9 cellular contexts compared by ENCODE assay signal in the genomic region with DNA sequence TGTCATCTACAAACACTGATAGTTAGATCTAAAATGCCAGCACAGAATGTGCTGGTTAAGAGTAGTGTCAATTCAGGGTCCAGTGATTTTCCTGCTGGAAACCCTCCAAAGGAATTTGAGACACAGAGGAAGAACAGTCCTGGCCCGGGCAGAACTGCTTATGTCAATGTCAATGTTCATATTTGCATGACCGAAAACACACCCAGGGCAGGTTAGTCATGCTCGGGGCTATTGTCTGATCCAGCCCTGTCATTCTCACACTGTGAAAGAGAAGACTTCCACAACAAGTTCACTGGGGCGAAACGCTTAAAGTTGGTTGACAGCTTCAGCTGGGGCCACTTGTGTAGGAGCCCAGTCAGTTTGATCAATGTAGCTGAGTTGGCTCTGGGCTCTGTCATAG.
A peak's percentile ranks its signal among the peaks of the same experiment; 100 is the strongest.
DNase-seq lines count a peak whose midpoint lies in the region; ATAC-seq, FAIRE-seq and TF ChIP-seq lines count a peak whose summit lies in the region.
"Had no signal": no experiment of that assay in that cellular context is flagged by ENCODE, and none has a peak within 500 bp of the region (broad histone marks: within the 10 kb centered on the region; RNA-seq: fewer than 3 reads in every experiment).

No MANE protein-coding gene starts in this region.

- POLR2A ChIA-PET in HepG2 (lab: Yijun Ruan, JAX): no interaction called here
- POLR2A ChIA-PET in naive thymus-derived CD8-positive, alpha-beta T cell (lab: Charles Lee): no interaction called here

- H3K27me3 ChIP-seq in HepG2 (ENCODE audit: control insufficient read depth in 1 of 2, insufficient read depth in 2 of 2, low read length in 2 of 2): peaks cover 0 to 9% of the 10 kb centered on the region in 2 experiments; a peak in 2 of 5 replicates
- H3K27me3 ChIP-seq in effector memory CD4-positive, alpha-beta T cell (replicated peaks; ENCODE audit: control insufficient read depth, insufficient read depth, low read length, poor library complexity, severe bottlenecking): no peaks in the 10 kb centered on the region

- ATAC-seq in GM18502 (IDR thresholded peaks at IDR 0.05; ENCODE audit: poor library complexity, unreplicated experiment): peak; percentile 96
- peak; percentile 95 for ATAC-seq in HG02678 (IDR thresholded peaks at IDR 0.05; ENCODE audit: unreplicated experiment)
- ATAC-seq in HepG2: peak; percentile 92
- ATAC-seq in naive thymus-derived CD8-positive, alpha-beta T cell: no peak
- ATAC-seq: activated CD8-positive, alpha-beta memory T cell treated with anti-CD3 and anti-CD28 coated beads, Interleukin-2, amount 10 ng/mL, durations not matched to agents 7 days and 5 days had no signal

- 0% methylated on average over 4 of the region's 5 CpGs for WGBS in HepG2 (ENCODE audit: low lambda C conversion rate)

- DNase-seq in NCI-H345 (lab: John Stamatoyannopoulos, UW) (peak; percentile 90), HepG2 (ENCODE audit: low spot score) (peak; percentile 54), HTR-8/SVneo (ENCODE audit: insufficient read length, low spot score) (no peak), AG20443 (ENCODE audit: low spot score) (no peak)
- no peak for DNase-seq in naive thymus-derived CD8-positive, alpha-beta T cell
- DNase-seq in effector memory CD4-positive, alpha-beta T cell: no peak
- DNase-seq: activated CD8-positive, alpha-beta memory T cell treated with anti-CD3 and anti-CD28 coated beads, Interleukin-2, amount 10 ng/mL, durations not matched to agents 7 days and 5 days had no signal

- in situ Hi-C loops in HepG2 (cut with HindIII; ENCODE audit: extremely low pct_ligation_motif_present, low pct_unique_long_range_greater_than_20kb): no loop called here

- H3K9me3 Mint-ChIP-seq in naive thymus-derived CD8-positive, alpha-beta T cell: peaks cover 0 to 2% (median 0%) of the 10 kb centered on the region in 9 donors

- TF ChIP-seq CTCF in HepG2 (CRISPR knock-in tag; IDR thresholded peaks at IDR 0.05): no peak

- H3K27ac Mint-ChIP-seq in naive thymus-derived CD8-positive, alpha-beta T cell: peak overlapping the region in 1 of 10 donors; percentile 83
- H3K27ac Mint-ChIP-seq: activated CD8-positive, alpha-beta memory T cell treated with anti-CD3 and anti-CD28 coated beads, Interleukin-2, amount 10 ng/mL, durations not matched to agents 7 days and 5 days had no signal

- no peak for TF ChIP-seq POLR2A in HepG2 (IDR thresholded peaks at IDR 0.05; ENCODE audit: insufficient read depth in 1 of 2, low read depth in 2 of 2, low read length in 2 of 2)

- no peak overlapping the region for H3K9ac ChIP-seq in HepG2 (ENCODE audit: insufficient read depth, low read depth, low read length)

- no peak overlapping the region for H3K27ac ChIP-seq in HepG2 (ENCODE audit: extremely low read length, insufficient read depth, low read length)
- no peak overlapping the region for H3K27ac ChIP-seq in effector memory CD4-positive, alpha-beta T cell (ENCODE audit: insufficient read depth, low read length, poor library complexity, severe bottlenecking)

- no peak for TF ChIP-seq RAD21 in HepG2 (CRISPR knock-in tag; IDR thresholded peaks at IDR 0.05)

- CTCF ChIA-PET in HepG2 (lab: Yijun Ruan, JAX; ENCODE audit: low intra/inter-chr PET ratio, low total read pairs): no interaction called here

- intact Hi-C loops in HepG2 (cut with micrococcal nuclease; ENCODE audit: unreplicated experiment): no loop called here

- FAIRE-seq in HepG2 (lab: Jason Lieb, UNC) (no peak), HTR-8/SVneo (lab: Jason Lieb, UNC) (no peak)

- no peaks in the 10 kb centered on the region for H4K20me1 ChIP-seq in HepG2 (ENCODE audit: insufficient read depth, low read length)

- H3K4me1 ChIP-seq in HepG2 (ENCODE audit: insufficient read depth, low read length): peaks cover 11% of the 10 kb centered on the region
- no peaks in the 10 kb centered on the region for H3K4me1 ChIP-seq in effector memory CD4-positive, alpha-beta T cell (ENCODE audit: control insufficient read depth, insufficient read depth, low read length, poor library complexity, severe bottlenecking)

- no peaks in the 10 kb centered on the region for H3K9me3 ChIP-seq in HepG2 (ENCODE audit: low read length)
- H3K9me3 ChIP-seq in effector memory CD4-positive, alpha-beta T cell (ENCODE audit: control insufficient read depth, low read length): no peaks in the 10 kb centered on the region

- TF ChIP-seq EP300 in HepG2 (IDR thresholded peaks at IDR 0.05; ENCODE audit: low read depth in 2 of 2, low read length in 2 of 2): no peak
- no peak for TF ChIP-seq EP300 in HepG2 (CRISPR knock-in tag; IDR thresholded peaks at IDR 0.05; ENCODE audit: borderline replicate concordance)

- H3K4me2 ChIP-seq in HepG2 (ENCODE audit: low read depth, low read length): peak overlapping the region; percentile 38

- peaks cover 0 to 6% (median 2%) of the 10 kb centered on the region in 4 donors for H3K4me1 Mint-ChIP-seq in naive thymus-derived CD8-positive, alpha-beta T cell
- H3K4me1 Mint-ChIP-seq: activated CD8-positive, alpha-beta memory T cell treated with anti-CD3 and anti-CD28 coated beads, Interleukin-2, amount 10 ng/mL, durations not matched to agents 7 days and 5 days had no signal

- H3K4me3 Mint-ChIP-seq in naive thymus-derived CD8-positive, alpha-beta T cell: no peak overlapping the region
- H3K4me3 Mint-ChIP-seq: activated CD8-positive, alpha-beta memory T cell treated with anti-CD3 and anti-CD28 coated beads, Interleukin-2, amount 10 ng/mL, durations not matched to agents 7 days and 5 days had no signal

- no peaks in the 10 kb centered on the region for H3K79me2 ChIP-seq in HepG2 (ENCODE audit: insufficient read depth, low read length)

- H2AFZ ChIP-seq in HepG2 (ENCODE audit: low read length): no peak overlapping the region

- H3K27me3 Mint-ChIP-seq in naive thymus-derived CD8-positive, alpha-beta T cell: peaks cover 0 to 13% (median 0%) of the 10 kb centered on the region in 5 donors

- no peak overlapping the region for H3K4me3 ChIP-seq in HepG2 (replicated peaks in 1 of 3; ENCODE audit: insufficient read depth in 1 of 3, low read depth in 2 of 3, low read length in 3 of 3)
- no peak overlapping the region for H3K4me3 ChIP-seq in effector memory CD4-positive, alpha-beta T cell (ENCODE audit: insufficient read depth, low read depth, low read length, poor library complexity, severe bottlenecking)

- no peaks in the 10 kb centered on the region for H3K36me3 ChIP-seq in HepG2 (replicated peaks in 1 of 2; ENCODE audit: control insufficient read depth in 1 of 2, insufficient read depth in 2 of 2, low read length in 2 of 2)
- H3K36me3 ChIP-seq in effector memory CD4-positive, alpha-beta T cell (ENCODE audit: control insufficient read depth, insufficient read depth, low read length): no peaks in the 10 kb centered on the region

- no TSS peak for BruUV-seq in HepG2 (replicated peaks; lab: Mats Ljungman, UMichigan)

- H3K36me3 Mint-ChIP-seq in naive thymus-derived CD8-positive, alpha-beta T cell: no peaks in the 10 kb centered on the region
- H3K36me3 Mint-ChIP-seq: activated CD8-positive, alpha-beta memory T cell treated with anti-CD3 and anti-CD28 coated beads, Interleukin-2, amount 10 ng/mL, durations not matched to agents 7 days and 5 days had no signal

TF ChIP-seq in HepG2, 621 proteins besides CTCF, POLR2A, EP300 and RAD21:
- no peak for TF ChIP-seq SOX13 (IDR thresholded peaks at IDR 0.05)
- TF ChIP-seq SOX13 (CRISPR knock-in tag; conservative IDR thresholded peaks at IDR 0.05 in 1 of 2, IDR thresholded peaks at IDR 0.05 in 1 of 2): 0 out of 4 replicates have a peak, but pooled peaks of 1 of the 2 experiments have one; percentile 6
- TF ChIP-seq SOX5 (CRISPR knock-in tag; IDR thresholded peaks at IDR 0.05; ENCODE audit: borderline replicate concordance): 0 out of 2 replicates have a peak, but pooled peaks have one; percentile 10
- TF ChIP-seq ZMYM2 (CRISPR knock-in tag; IDR thresholded peaks at IDR 0.05): no peak

Comparison
In these comparisons a context has a peak if more than half of its experiments do, and no peak if none do; other contexts are left out.
1. ATAC-seq: peak in GM18502 (single experiment), HG02678 (single experiment) and HepG2 (single experiment); none in naive thymus-derived CD8-positive, alpha-beta T cell (0 of 2).
2. DNase-seq: peak in NCI-H345 (single experiment) and HepG2 (single experiment); none in naive thymus-derived CD8-positive, alpha-beta T cell (0 of 10), effector memory CD4-positive, alpha-beta T cell (0 of 3), HTR-8/SVneo (single experiment) and AG20443 (single experiment).